24 cellular contexts compared by ENCODE assay signal in the genomic region with DNA sequence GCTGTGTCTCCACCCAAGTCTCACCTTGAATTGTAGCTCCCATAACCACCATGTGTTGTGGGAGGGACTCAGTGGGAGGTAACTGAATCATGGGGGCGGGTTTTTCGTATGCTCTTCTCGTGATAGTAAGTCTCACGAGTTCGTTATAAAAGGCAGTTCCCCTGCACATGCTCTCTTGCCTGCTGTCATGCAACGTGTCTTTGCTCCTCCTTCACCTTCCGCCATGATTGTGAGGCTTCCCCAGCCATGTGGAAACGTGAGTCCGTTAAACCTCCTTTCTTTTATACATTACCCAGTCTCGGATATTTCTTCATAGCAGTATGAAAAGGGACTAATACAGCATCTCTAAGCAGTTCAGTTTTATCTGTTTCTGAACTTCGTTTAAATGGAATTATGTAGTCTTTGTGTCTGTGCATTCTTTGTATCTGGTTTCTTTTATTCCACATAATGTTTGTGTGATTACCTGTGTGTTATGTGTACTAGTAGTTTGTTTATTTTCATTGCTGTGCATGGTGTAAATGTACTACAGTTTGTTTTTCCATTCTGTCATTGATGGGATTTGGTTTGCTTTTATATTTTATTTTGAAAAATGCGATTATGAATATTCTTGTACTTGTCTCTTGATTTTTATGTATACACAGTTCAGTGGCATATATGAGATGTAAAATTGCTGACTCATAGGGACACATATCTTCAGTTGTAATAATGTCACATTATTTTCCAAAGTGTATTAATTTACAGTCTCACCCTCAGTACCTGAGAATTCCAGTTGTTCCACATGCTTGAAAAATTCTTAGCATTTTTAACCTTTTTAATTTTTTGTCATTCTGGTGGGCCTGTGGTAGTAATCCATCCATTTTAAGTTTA.
"Had no signal": no experiment of that assay in that cellular context is flagged by ENCODE, and none has a peak within 500 bp of the region (broad histone marks: within the 10 kb centered on the region; RNA-seq: fewer than 3 reads in every experiment).

No MANE protein-coding gene starts in this region.

- ATAC-seq: activated CD4-positive, alpha-beta T cell treated with anti-CD3 and anti-CD28 coated beads for 36 hours; activated CD8-positive, alpha-beta T cell treated with anti-CD3 and anti-CD28 coated beads for 36 hours; activated T-cell treated with anti-CD3 and anti-CD28 coated beads, Interleukin-2, amount 50 U/mL, for 72 hours; PC-3 had no signal

- H3K27me3 ChIP-seq: brain microvascular endothelial cell, cardiac muscle cell, MG63 had no signal

- DNase-seq: activated CD4-positive, alpha-beta T cell treated with anti-CD3 and anti-CD28 coated beads for 36 hours; activated CD8-positive, alpha-beta memory T cell treated with anti-CD3 and anti-CD28 coated beads, Interleukin-2, amount 50 U/mL, for 4 hours; activated CD8-positive, alpha-beta T cell treated with anti-CD3 and anti-CD28 coated beads for 36 hours; activated gamma-delta T cell treated with Interleukin-2 at 50 U/mL for 16 hours; activated naive CD4-positive, alpha-beta T cell treated with anti-CD3 and anti-CD28 coated beads, Interleukin-2, amount 10 ng/mL, durations not matched to agents 7 days and 5 days; activated naive CD8-positive, alpha-beta T cell treated with anti-CD3 and anti-CD28 coated beads for 36 hours; activated T-cell treated with anti-CD3 and anti-CD28 coated beads, Interleukin-2, amount 50 U/mL, for 72 hours; brain microvascular endothelial cell; cerebellar nuclear complex; MG63; MV-4-11; NCI-H1092 treated with DMSO at 0.1 percent for 48 hours; NCI-H1417 treated with DMSO at 0.1 percent for 48 hours; NCI-H187; NCI-H2081 treated with DMSO at 0.1 percent for 48 hours; NCI-H226; NCI-H526; NCI-H774; PC-3; SIG-M5; T-helper 1 cell; WERI-Rb-1 had no signal

- H3K4me3 ChIP-seq: cardiac muscle cell, MG63, SK-N-MC had no signal

- H3K36me3 ChIP-seq: brain microvascular endothelial cell, cardiac muscle cell, MG63, WERI-Rb-1 had no signal

- H3K27ac ChIP-seq: brain microvascular endothelial cell, cardiac muscle cell, SK-N-MC, WERI-Rb-1 had no signal
